10 cellular contexts compared by ENCODE assay signal in genomic region chr3:29694783-29695182, GRCh38.
A peak's percentile ranks its signal among the peaks of the same experiment; 100 is the strongest.
DNase-seq lines count a peak whose midpoint lies in the region; ATAC-seq and TF ChIP-seq lines count a peak whose summit lies in the region.
"Had no signal": no experiment of that assay in that cellular context is flagged by ENCODE, and none has a peak within 500 bp of the region (broad histone marks: within the 10 kb centered on the region; RNA-seq: fewer than 3 reads in every experiment).

No MANE protein-coding gene starts in this region.

- H3K4me3 Mint-ChIP-seq in type B pancreatic cell: no peak overlapping the region
- H3K4me3 Mint-ChIP-seq in activated CD4-positive, alpha-beta T cell treated with anti-CD3 and anti-CD28 coated beads for 36 hours: no peak overlapping the region
- H3K4me3 Mint-ChIP-seq: activated naive CD8-positive, alpha-beta T cell treated with anti-CD3 and anti-CD28 coated beads, Interleukin-2, amount 50 U/mL, for 24 hours had no signal

- peaks cover 4% of the 10 kb centered on the region for H3K36me3 Mint-ChIP-seq in type B pancreatic cell
- no peaks in the 10 kb centered on the region for H3K36me3 Mint-ChIP-seq in activated CD4-positive, alpha-beta T cell treated with anti-CD3 and anti-CD28 coated beads for 36 hours (ENCODE audit: low read depth)

- H3K9ac ChIP-seq in HUES64 (ENCODE audit: low read depth, low read length): peak overlapping the region; percentile 45; the same call in 1 of the 2 replicates
- H3K9ac ChIP-seq: parathyroid adenoma had no signal

- H3K9me3 Mint-ChIP-seq in type B pancreatic cell: no peaks in the 10 kb centered on the region
- H3K9me3 Mint-ChIP-seq in activated CD4-positive, alpha-beta T cell treated with anti-CD3 and anti-CD28 coated beads for 36 hours (ENCODE audit: low read depth): no peaks in the 10 kb centered on the region
- H3K9me3 Mint-ChIP-seq: activated naive CD8-positive, alpha-beta T cell treated with anti-CD3 and anti-CD28 coated beads, Interleukin-2, amount 50 U/mL, for 24 hours had no signal

- H3K9me3 ChIP-seq in HUES64 (ENCODE audit: insufficient read depth, low read depth, low read length) (no peaks in the 10 kb centered on the region), left lung (no peaks in the 10 kb centered on the region)

- ATAC-seq in left lung (peak; percentile 95), GM19328 (IDR thresholded peaks at IDR 0.05; ENCODE audit: unreplicated experiment) (no peak)
- no peak for ATAC-seq in activated CD4-positive, alpha-beta T cell treated with anti-CD3 and anti-CD28 coated beads for 36 hours
- ATAC-seq: activated naive CD8-positive, alpha-beta T cell treated with anti-CD3 and anti-CD28 coated beads, Interleukin-2, amount 50 U/mL, for 24 hours had no signal

- no CpG with 5 or more reads among the region's 1 CpG for WGBS in HUES64

- H3K4me3 ChIP-seq in HUES64 (ENCODE audit: low read length) (no peak overlapping the region), choroid plexus epithelial cell (ENCODE audit: low read depth, low read length) (no peak overlapping the region), left lung (no peak overlapping the region)

- H3K27me3 ChIP-seq in HUES64 (ENCODE audit: insufficient read depth, low read length) (no peaks in the 10 kb centered on the region), left lung (no peaks in the 10 kb centered on the region)

- H3K27ac Mint-ChIP-seq in type B pancreatic cell: peak overlapping the region; percentile 62
- H3K27ac Mint-ChIP-seq in activated CD4-positive, alpha-beta T cell treated with anti-CD3 and anti-CD28 coated beads for 36 hours: no peak overlapping the region
- H3K27ac Mint-ChIP-seq: activated naive CD8-positive, alpha-beta T cell treated with anti-CD3 and anti-CD28 coated beads, Interleukin-2, amount 50 U/mL, for 24 hours had no signal

- CTCF ChIA-PET in activated CD4-positive, alpha-beta T cell treated with anti-CD3 and anti-CD28 coated beads for 36 hours (lab: Charles Lee): no interaction called here

- H3K36me3 ChIP-seq in HUES64 (ENCODE audit: insufficient read depth, low read length): no peaks in the 10 kb centered on the region
- no peaks in the 10 kb centered on the region for H3K36me3 ChIP-seq in left lung

- peak overlapping the region; percentile 70; the same call in 1 of the 2 replicates for H3K27ac ChIP-seq in HUES64 (ENCODE audit: low read depth, low read length)
- peak overlapping the region; percentile 59 to 74 for H3K27ac ChIP-seq in left lung
- H3K27ac ChIP-seq: parathyroid adenoma had no signal

- H3K4me1 ChIP-seq in HUES64 (ENCODE audit: insufficient read depth, low read length) (peaks cover 27% of the 10 kb centered on the region), left lung (peaks cover 16 to 19% of the 10 kb centered on the region in 2 donors)
- H3K4me1 ChIP-seq: parathyroid adenoma had no signal

- peaks cover 3% of the 10 kb centered on the region for H3K27me3 Mint-ChIP-seq in type B pancreatic cell
- H3K27me3 Mint-ChIP-seq in activated CD4-positive, alpha-beta T cell treated with anti-CD3 and anti-CD28 coated beads for 36 hours: peaks cover 7% of the 10 kb centered on the region

- POLR2A ChIA-PET in activated CD4-positive, alpha-beta T cell treated with anti-CD3 and anti-CD28 coated beads for 36 hours (lab: Charles Lee): no interaction called here

- intact Hi-C loops in left lung (cut with DNase I): no loop called here
- intact Hi-C loops in activated CD4-positive, alpha-beta T cell treated with anti-CD3 and anti-CD28 coated beads for 36 hours (cut with DNase I, micrococcal nuclease): no loop called here

- DNase-seq in choroid plexus epithelial cell (ENCODE audit: low read depth): peak; percentile 96
- no peak for DNase-seq in left lung
- DNase-seq in type B pancreatic cell (ENCODE audit: extremely low spot score, unreplicated experiment): no peak
- no peak for DNase-seq in activated CD4-positive, alpha-beta T cell treated with anti-CD3 and anti-CD28 coated beads for 36 hours
- DNase-seq in cerebellar cortex (ENCODE audit: low spot score): no peak
- no peak for DNase-seq in NCI-H2029 treated with DMSO at 0.1 percent for 48 hours (lab: John Stamatoyannopoulos, UW)
- DNase-seq: activated naive CD8-positive, alpha-beta T cell treated with anti-CD3 and anti-CD28 coated beads, Interleukin-2, amount 50 U/mL, for 24 hours had no signal

- H3K4me1 Mint-ChIP-seq in type B pancreatic cell (ENCODE audit: unreplicated experiment): peaks cover 48% of the 10 kb centered on the region
- no peaks in the 10 kb centered on the region for H3K4me1 Mint-ChIP-seq in activated CD4-positive, alpha-beta T cell treated with anti-CD3 and anti-CD28 coated beads for 36 hours
- H3K4me1 Mint-ChIP-seq: activated naive CD8-positive, alpha-beta T cell treated with anti-CD3 and anti-CD28 coated beads, Interleukin-2, amount 50 U/mL, for 24 hours had no signal

- no peak for TF ChIP-seq CTCF in choroid plexus epithelial cell (conservative IDR thresholded peaks at IDR 0.05; ENCODE audit: low read depth, low read length)
- TF ChIP-seq CTCF in left lung (IDR thresholded peaks at IDR 0.05): no peak
- no peak for TF ChIP-seq CTCF in type B pancreatic cell (conservative IDR thresholded peaks at IDR 0.05)
